In genomic region chr7:155955367-155955635, GRCh38 we compare ENCODE assay signal across 5 cellular contexts.
"Had no signal": no experiment of that assay in that cellular context is flagged by ENCODE, and none has a peak within 500 bp of the region (broad histone marks: within the 10 kb centered on the region; RNA-seq: fewer than 3 reads in every experiment).

No MANE protein-coding gene starts in this region.

- H3K4me3 ChIP-seq: K562 had no signal

- ATAC-seq: HepG2, K562 had no signal

- H3K27ac ChIP-seq: HL-60 had no signal

- DNase-seq: IMR-90, KBM-7 had no signal
